ENCODE assay signal across 8 cellular contexts in the genomic region with DNA sequence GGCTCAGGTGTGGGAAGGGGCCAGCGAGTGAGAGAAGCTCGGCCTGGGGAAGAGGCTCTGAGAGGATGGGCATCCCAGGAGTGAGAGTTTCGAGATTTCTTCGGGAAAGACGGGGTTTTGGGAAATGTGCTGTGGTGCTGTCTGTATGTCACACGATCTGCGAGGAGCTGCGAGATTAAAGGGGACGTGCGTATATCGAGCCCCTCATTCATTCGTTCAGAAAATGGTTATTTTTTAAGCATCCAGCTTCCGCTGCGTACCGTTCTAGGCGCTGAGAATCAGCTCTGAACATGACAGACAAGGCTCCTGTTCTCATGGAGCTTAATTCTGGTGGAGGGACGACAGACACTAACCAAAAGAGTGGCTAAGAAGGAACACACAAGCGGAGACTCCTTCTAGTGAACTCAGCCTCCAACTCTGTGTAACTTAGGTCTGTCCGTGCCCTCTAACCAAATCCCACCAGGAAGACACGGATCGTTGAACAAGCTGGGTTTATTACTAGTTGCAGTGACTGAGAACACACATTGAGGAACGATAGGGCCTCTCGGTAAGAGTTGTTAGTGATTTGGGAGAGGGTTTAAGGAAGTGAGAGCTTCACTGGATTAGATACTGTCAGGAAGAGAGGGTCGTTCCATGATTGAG. TPM values are rescaled to one million over a fixed set of nuclear protein-coding genes. Genes with fewer than 3 reads are reported as not detected.
A peak's percentile ranks its signal among the peaks of the same experiment; 100 is the strongest.
DNase-seq lines count a peak whose midpoint lies in the region; ATAC-seq and TF ChIP-seq lines count a peak whose summit lies in the region.

No MANE protein-coding gene starts in this region.

- no peaks in the 10 kb centered on the region for H3F3A ChIP-seq in PC-3 (ENCODE audit: low read length, unreplicated experiment)

- H3K4me3 ChIP-seq in PC-3 (ENCODE audit: low read length) (peak overlapping the region; percentile 80), vagina (peak overlapping the region; percentile 84 to 94)

- peaks cover 48% of the 10 kb centered on the region for H3K4me1 Mint-ChIP-seq in activated T-cell treated with anti-CD3 and anti-CD28 coated beads, Interleukin-2, amount 50 U/mL, for 24 hours (ENCODE audit: low read depth)

- no peak for TF ChIP-seq POLR2A in vagina (IDR thresholded peaks at IDR 0.05)

- peak overlapping the region; percentile 99 for H3K4me2 ChIP-seq in PC-3 (ENCODE audit: low read length)

- DNase-seq in activated T-cell treated with anti-CD3 and anti-CD28 coated beads, Interleukin-2, amount 50 U/mL, for 24 hours: no peak
- DNase-seq in activated T-cell treated with anti-CD3 and anti-CD28 coated beads, Interleukin-2, amount 50 U/mL, for 48 hours: no peak
- DNase-seq in PC-3: peak; percentile 28
- peak; percentile 33 for DNase-seq in dedifferentiated amniotic fluid mesenchymal stem cell (ENCODE audit: extremely low spot score)
- DNase-seq in midbrain (lab: John Stamatoyannopoulos, UW): peak; percentile 59
- no peak for DNase-seq in vagina (ENCODE audit: extremely low spot score in 2 of 2)
- no peak for DNase-seq in GM19238 (ENCODE audit: insufficient read length, low spot score)

- BruUV-seq in PC-3 (replicated peaks; lab: Mats Ljungman, UMichigan): TSS peak; percentile 91

- POLR2A ChIA-PET in PC-3 (lab: Charles Lee; ENCODE audit: unreplicated experiment): interaction anchor here (0.5 to 0.6 kb wide), 3 partner anchors 10 to 666 kb away, joined by 3 to 11 read pairs (median 5); no protein-coding TSS in a partner anchor

- ATAC-seq in PC-3: peak; percentile 16
- ATAC-seq in HG02870 (IDR thresholded peaks at IDR 0.05; ENCODE audit: unreplicated experiment): no peak

- no peaks in the 10 kb centered on the region for H3K36me3 ChIP-seq in PC-3 (ENCODE audit: low read depth, low read length)
- no peaks in the 10 kb centered on the region for H3K36me3 ChIP-seq in vagina

- peak overlapping the region; percentile 98 for H3K27ac Mint-ChIP-seq in activated T-cell treated with anti-CD3 and anti-CD28 coated beads, Interleukin-2, amount 50 U/mL, for 24 hours

- H3K27me3 ChIP-seq in PC-3 (ENCODE audit: low read length) (no peaks in the 10 kb centered on the region), vagina (no peaks in the 10 kb centered on the region)

- no peaks in the 10 kb centered on the region for H3K9me3 ChIP-seq in PC-3 (ENCODE audit: low read length)
- no peaks in the 10 kb centered on the region for H3K9me3 ChIP-seq in vagina

- TF ChIP-seq CTCF in PC-3 (conservative IDR thresholded peaks at IDR 0.05; ENCODE audit: low read depth, low read length) (no peak), vagina (IDR thresholded peaks at IDR 0.05) (no peak)

- CTCF ChIA-PET in PC-3 (lab: Charles Lee): interaction anchor here (0.7 to 2.1 kb wide), 3 partner anchors 93 to 99 kb away, joined by 3 to 10 read pairs (median 3); no protein-coding TSS in a partner anchor

- peaks cover 51% of the 10 kb centered on the region for H3K79me2 ChIP-seq in PC-3 (ENCODE audit: low read length)

- H3K27ac ChIP-seq in PC-3 (ENCODE audit: low read length) (peak overlapping the region; percentile 79), vagina (peak overlapping the region; percentile 93)

- H3K4me1 ChIP-seq in PC-3 (ENCODE audit: insufficient read depth, low read length): peaks cover 40% of the 10 kb centered on the region
- H3K4me1 ChIP-seq in vagina: peaks cover 43% of the 10 kb centered on the region

- H3K9ac ChIP-seq in PC-3 (ENCODE audit: low read length): peak overlapping the region; percentile 90

- H3K4me3 Mint-ChIP-seq in activated T-cell treated with anti-CD3 and anti-CD28 coated beads, Interleukin-2, amount 50 U/mL, for 24 hours: peak overlapping the region; percentile 92

- H4K20me1 ChIP-seq in PC-3 (ENCODE audit: low read length): peaks cover 23% of the 10 kb centered on the region; the same call in 1 of the 2 replicates

- H3K36me3 Mint-ChIP-seq in activated T-cell treated with anti-CD3 and anti-CD28 coated beads, Interleukin-2, amount 50 U/mL, for 24 hours (ENCODE audit: low read depth): peaks cover 32% of the 10 kb centered on the region

- no peaks in the 10 kb centered on the region for H3K9me2 ChIP-seq in PC-3 (replicated peaks; ENCODE audit: low read length)

- intact Hi-C loops in PC-3 (cut with micrococcal nuclease) (loop anchor here (1.0 to 2.0 kb wide), 2 partner anchors 95 to 182 kb away; a partner anchor contains a TSS), vagina (cut with DNase I) (loop anchor here (10.0 kb wide), 1 partner anchor 92 kb away; no protein-coding TSS in a partner anchor)

- no peaks in the 10 kb centered on the region for H3K9me3 Mint-ChIP-seq in activated T-cell treated with anti-CD3 and anti-CD28 coated beads, Interleukin-2, amount 50 U/mL, for 24 hours

- H3K27me3 Mint-ChIP-seq in activated T-cell treated with anti-CD3 and anti-CD28 coated beads, Interleukin-2, amount 50 U/mL, for 24 hours: no peaks in the 10 kb centered on the region

- peak overlapping the region; percentile 68 for H2AFZ ChIP-seq in PC-3 (ENCODE audit: low read length)

RNA-seq across cellular contexts. Expression of a gene that starts 0.8 kb away (rescaled TPM):
- total RNA-seq in PC-3 (2014; rRNA removed) (62.8 and 69.2 TPM in 2 replicates), vagina (40.5 TPM)

Comparison
In these comparisons a context has a peak if more than half of its experiments do, and no peak if none do; other contexts are left out.
1. DNase-seq: peak in PC-3 (single experiment), dedifferentiated amniotic fluid mesenchymal stem cell (single experiment) and midbrain (single experiment); none in activated T-cell treated with anti-CD3 and anti-CD28 coated beads, Interleukin-2, amount 50 U/mL, for 24 hours (single experiment), activated T-cell treated with anti-CD3 and anti-CD28 coated beads, Interleukin-2, amount 50 U/mL, for 48 hours (0 of 2), vagina (0 of 2) and GM19238 (single experiment).